In the genomic region with DNA sequence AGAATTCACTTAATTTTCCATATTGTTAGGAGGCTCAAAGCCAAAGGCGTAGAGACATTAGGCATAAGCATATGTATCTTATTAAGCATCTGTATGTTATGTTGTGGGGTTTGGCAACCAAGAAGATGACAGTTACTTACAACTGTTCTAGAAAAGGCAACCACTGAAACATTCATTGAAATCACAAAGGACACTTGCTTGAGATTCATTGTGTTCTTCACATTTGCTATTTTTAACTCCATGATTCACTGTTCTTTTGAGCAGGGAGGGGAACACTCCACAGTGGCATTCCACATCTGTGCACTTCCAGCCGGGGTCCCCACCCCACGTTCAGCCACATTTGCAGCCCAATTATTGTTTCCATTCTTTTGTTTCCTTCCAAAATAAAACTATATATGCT, we compare ENCODE assay signal across 11 cellular contexts.
A peak's percentile ranks its signal among the peaks of the same experiment; 100 is the strongest.
DNase-seq lines count a peak whose midpoint lies in the region; ATAC-seq and TF ChIP-seq lines count a peak whose summit lies in the region.
"Had no signal": no experiment of that assay in that cellular context is flagged by ENCODE, and none has a peak within 500 bp of the region (broad histone marks: within the 10 kb centered on the region; RNA-seq: fewer than 3 reads in every experiment).

No MANE protein-coding gene starts in this region.

- H3K4me1 Mint-ChIP-seq in T-cell (peaks cover 27 to 48% (median 38%) of the 10 kb centered on the region in 3 donors), Caco-2 (ENCODE audit: low read depth, unreplicated experiment) (no peaks in the 10 kb centered on the region)

- H3K4me3 Mint-ChIP-seq in T-cell (no peak overlapping the region), Caco-2 (ENCODE audit: unreplicated experiment) (no peak overlapping the region)
- H3K4me3 Mint-ChIP-seq: naive B cell had no signal

- no peak for TF ChIP-seq CTCF in foreskin fibroblast (IDR thresholded peaks at IDR 0.05; ENCODE audit: low read depth, low read length)
- no peak for TF ChIP-seq CTCF in Caco-2 (IDR thresholded peaks at IDR 0.05; ENCODE audit: insufficient read depth in 1 of 2, low read depth in 1 of 2, low read length in 1 of 2, severe bottlenecking in 1 of 2, unreplicated experiment in 1 of 2)

- CTCF ChIA-PET in T-cell (lab: Charles Lee) (no interaction called here), Caco-2 (lab: Charles Lee) (no interaction called here)

- no peaks in the 10 kb centered on the region for H3K79me2 ChIP-seq in ACC112 (ENCODE audit: control insufficient read depth, insufficient read depth, low read length, unreplicated experiment)

- peaks cover 19% of the 10 kb centered on the region for H3K4me1 ChIP-seq in ACC112 (ENCODE audit: control insufficient read depth, insufficient read depth, low read length, unreplicated experiment)
- no peaks in the 10 kb centered on the region for H3K4me1 ChIP-seq in Caco-2

- H3K36me3 ChIP-seq in ACC112 (ENCODE audit: insufficient read depth, low read length), result no peaks in the 10 kb centered on the region
- no peaks in the 10 kb centered on the region for H3K36me3 ChIP-seq in Caco-2 (ENCODE audit: control insufficient read depth, insufficient read depth, low read length)
- H3K36me3 ChIP-seq: WERI-Rb-1 had no signal

- H3K27me3 Mint-ChIP-seq in T-cell (no peaks in the 10 kb centered on the region), Caco-2 (ENCODE audit: insufficient read depth, unreplicated experiment) (peaks cover 3% of the 10 kb centered on the region)
- H3K27me3 Mint-ChIP-seq: naive B cell had no signal

- H3K9me3 Mint-ChIP-seq in T-cell (no peaks in the 10 kb centered on the region), Caco-2 (ENCODE audit: unreplicated experiment) (no peaks in the 10 kb centered on the region)
- H3K9me3 Mint-ChIP-seq: naive B cell had no signal

- no peak for DNase-seq in T-cell
- peak; percentile 81 to 86 for DNase-seq in foreskin fibroblast
- DNase-seq in NCI-H187 (lab: John Stamatoyannopoulos, UW), result no peak
- no peak for DNase-seq in H4 (ENCODE audit: low spot score)
- DNase-seq in Caco-2, result no peak
- DNase-seq: naive B cell, NCI-H1436 treated with DMSO at 0.1 percent for 48 hours had no signal

- ATAC-seq in GM21423 (IDR thresholded peaks at IDR 0.05; ENCODE audit: unreplicated experiment) (peak; percentile 30), T-cell (replicated peaks in 1 of 4) (no peak), GM19035 (IDR thresholded peaks at IDR 0.05; ENCODE audit: unreplicated experiment) (no peak)

- POLR2A ChIA-PET in T-cell (lab: Charles Lee) (no interaction called here), Caco-2 (lab: Charles Lee) (no interaction called here)

- H3K4me3 ChIP-seq in ACC112 (ENCODE audit: low read depth, low read length), result peak overlapping the region; percentile 46; the same call in 1 of the 2 replicates
- H3K4me3 ChIP-seq in foreskin fibroblast (ENCODE audit: low read depth in 1 of 2, low read length in 2 of 2), result no peak overlapping the region
- H3K4me3 ChIP-seq in Caco-2 (ENCODE audit: low read depth, low read length), result no peak overlapping the region

- no peaks in the 10 kb centered on the region for H3K36me3 Mint-ChIP-seq in T-cell
- no peaks in the 10 kb centered on the region for H3K36me3 Mint-ChIP-seq in Caco-2 (ENCODE audit: insufficient read depth, unreplicated experiment)
- H3K36me3 Mint-ChIP-seq: naive B cell had no signal

- no peaks in the 10 kb centered on the region for H3K9me3 ChIP-seq in Caco-2

- no TSS peak for BruUV-seq in Caco-2 (replicated peaks; lab: Mats Ljungman, UMichigan)

- peak overlapping the region; percentile 87 for H3K27ac ChIP-seq in ACC112 (ENCODE audit: low read depth, low read length)
- H3K27ac ChIP-seq: WERI-Rb-1 had no signal

- H2AFZ ChIP-seq in ACC112 (ENCODE audit: low read length, unreplicated experiment), result peak overlapping the region; percentile 15

- H3K27ac Mint-ChIP-seq in T-cell, result peak overlapping the region; percentile 31 to 76
- no peak overlapping the region for H3K27ac Mint-ChIP-seq in Caco-2 (ENCODE audit: unreplicated experiment)

- H3K27me3 ChIP-seq in ACC112 (ENCODE audit: insufficient read depth, low read length) (no peaks in the 10 kb centered on the region), Caco-2 (replicated peaks; ENCODE audit: control insufficient read depth, insufficient read depth, low read length) (no peaks in the 10 kb centered on the region)

- intact Hi-C loops in Caco-2 (cut with micrococcal nuclease; ENCODE audit: unreplicated experiment), result loop anchor here (10.0 kb wide), 1 partner anchor 312 kb away; no protein-coding TSS in a partner anchor

Comparison
In these comparisons a context has a peak if more than half of its experiments do, and no peak if none do; other contexts are left out.
1. DNase-seq: peak in foreskin fibroblast (2 of 2); none in T-cell (0 of 34), NCI-H187 (0 of 2), H4 (single experiment) and Caco-2 (0 of 2).